14 cellular contexts compared by ENCODE assay signal in the genomic region with DNA sequence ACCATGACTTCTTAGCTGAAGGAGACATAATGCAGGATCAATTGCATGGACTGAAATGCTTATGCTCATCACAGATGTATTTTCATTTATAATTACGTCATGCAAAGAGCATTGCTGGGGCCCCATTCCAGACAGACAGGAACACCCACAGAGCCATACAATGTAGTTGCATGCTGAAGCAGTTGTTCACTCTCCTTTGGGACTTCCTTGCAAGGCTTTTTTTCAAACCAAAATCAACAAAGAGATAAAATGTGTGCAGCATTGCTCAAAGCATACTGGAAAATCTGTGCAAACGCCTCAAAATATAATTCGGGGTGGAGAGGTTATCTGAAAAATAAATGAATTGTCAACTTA.
DNase-seq lines count a peak whose midpoint lies in the region; ATAC-seq and TF ChIP-seq lines count a peak whose summit lies in the region.
"Had no signal": no experiment of that assay in that cellular context is flagged by ENCODE, and none has a peak within 500 bp of the region (broad histone marks: within the 10 kb centered on the region; RNA-seq: fewer than 3 reads in every experiment).

No MANE protein-coding gene starts in this region.

- peak overlapping the region; percentile 95 for H3K27ac Mint-ChIP-seq in glutamatergic neuron (ENCODE audit: unreplicated experiment)
- H3K27ac Mint-ChIP-seq: activated naive CD4-positive, alpha-beta T cell treated with anti-CD3 and anti-CD28 coated beads, Interleukin-2, amount 50 U/mL, for 24 hours had no signal

- H3K4me3 Mint-ChIP-seq in glutamatergic neuron (ENCODE audit: unreplicated experiment) = peak overlapping the region; percentile 70
- H3K4me3 Mint-ChIP-seq: activated naive CD4-positive, alpha-beta T cell treated with anti-CD3 and anti-CD28 coated beads, Interleukin-2, amount 50 U/mL, for 24 hours had no signal

- peaks cover 3% of the 10 kb centered on the region for H3K27me3 Mint-ChIP-seq in glutamatergic neuron (ENCODE audit: unreplicated experiment)
- H3K27me3 Mint-ChIP-seq: activated naive CD4-positive, alpha-beta T cell treated with anti-CD3 and anti-CD28 coated beads, Interleukin-2, amount 50 U/mL, for 24 hours had no signal

- H3K4me3 ChIP-seq in right cardiac atrium (ENCODE audit: low read length) = no peak overlapping the region

- peaks cover 10% of the 10 kb centered on the region for H3K9me3 Mint-ChIP-seq in glutamatergic neuron (ENCODE audit: unreplicated experiment)

- intact Hi-C loops in right cardiac atrium (cut with DNase I) = no loop called here
- intact Hi-C loops in Right ventricle myocardium inferior (cut with DNase I) = loop anchor here (10.0 kb wide), 1 partner anchor 99 kb away; no protein-coding TSS in a partner anchor

- TF ChIP-seq CTCF in glutamatergic neuron (IDR thresholded peaks at IDR 0.05; ENCODE audit: partially characterized antibody, unreplicated experiment) = no peak

- peaks cover 3% of the 10 kb centered on the region for H3K36me3 Mint-ChIP-seq in glutamatergic neuron (ENCODE audit: unreplicated experiment)
- H3K36me3 Mint-ChIP-seq: activated naive CD4-positive, alpha-beta T cell treated with anti-CD3 and anti-CD28 coated beads, Interleukin-2, amount 50 U/mL, for 24 hours had no signal

- H3K4me1 Mint-ChIP-seq in glutamatergic neuron (ENCODE audit: low read depth, unreplicated experiment) = peaks cover 35% of the 10 kb centered on the region
- H3K4me1 Mint-ChIP-seq: activated naive CD4-positive, alpha-beta T cell treated with anti-CD3 and anti-CD28 coated beads, Interleukin-2, amount 50 U/mL, for 24 hours had no signal

- H3K27ac ChIP-seq in right cardiac atrium (ENCODE audit: low read length) = no peak overlapping the region

- ATAC-seq in right cardiac atrium (peak; percentile 58 to 60), Right ventricle myocardium inferior (no peak)
- ATAC-seq: Panc1 had no signal

- no peaks in the 10 kb centered on the region for H3K9me3 ChIP-seq in right cardiac atrium (ENCODE audit: control insufficient read depth, low read length)

- peak in 1 of 3 donors; percentile 34 for DNase-seq in right cardiac atrium
- no peak for DNase-seq in Right ventricle myocardium inferior (ENCODE audit: missing footprints)
- peak; percentile 69 for DNase-seq in amniotic epithelial cell (ENCODE audit: low read depth)
- DNase-seq in glutamatergic neuron = peak; percentile 24
- DNase-seq in stromal cell of bone marrow (ENCODE audit: low read depth) = peak; percentile 86
- DNase-seq in mesenteric fat pad (ENCODE audit: low spot score) = no peak
- no peak for DNase-seq in pons (ENCODE audit: low spot score)
- no peak for DNase-seq in MV-4-11 (lab: John Stamatoyannopoulos, UW)
- DNase-seq: activated CD8-positive, alpha-beta memory T cell treated with anti-CD3 and anti-CD28 coated beads for 24 hours; NCI-H2081 treated with DMSO at 0.1 percent for 48 hours; small intestine; T-helper 9 cell had no signal

- 38% methylated on average over 3 of the region's 3 CpGs for WGBS in right cardiac atrium

- peaks cover 5% of the 10 kb centered on the region for H3K4me1 ChIP-seq in right cardiac atrium (ENCODE audit: control insufficient read depth, insufficient read depth, low read length)

- H3K27me3 ChIP-seq in right cardiac atrium (ENCODE audit: control insufficient read depth, insufficient read depth) = no peaks in the 10 kb centered on the region

Comparison
In these comparisons a context has a peak if more than half of its experiments do, and no peak if none do; other contexts are left out.
1. DNase-seq: peak in amniotic epithelial cell (single experiment), glutamatergic neuron (single experiment) and stromal cell of bone marrow (single experiment); none in Right ventricle myocardium inferior (single experiment), mesenteric fat pad (single experiment), pons (single experiment) and MV-4-11 (single experiment).